In the genomic region with DNA sequence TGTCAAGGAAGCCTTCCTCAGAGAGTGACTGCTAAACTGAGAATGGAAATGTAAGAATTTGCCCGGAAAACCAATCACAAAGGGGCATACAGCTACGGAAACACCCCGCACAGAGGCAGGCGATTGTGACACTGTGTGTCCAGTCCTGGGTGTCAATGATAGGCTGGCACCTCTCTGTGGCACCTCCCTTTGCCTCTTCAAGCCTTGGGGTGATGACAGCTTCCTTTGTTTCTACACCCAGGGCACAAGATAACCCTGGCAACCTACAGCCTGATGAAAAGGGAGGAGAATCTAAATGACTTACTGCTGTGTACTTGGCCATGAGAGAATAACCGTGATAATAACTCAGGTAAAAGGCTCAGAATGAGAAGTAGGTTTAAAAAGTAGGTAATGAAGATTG, we compare ENCODE assay signal across 23 cellular contexts.
DNase-seq lines count a peak whose midpoint lies in the region; ATAC-seq and TF ChIP-seq lines count a peak whose summit lies in the region.
"Had no signal": no experiment of that assay in that cellular context is flagged by ENCODE, and none has a peak within 500 bp of the region (broad histone marks: within the 10 kb centered on the region; RNA-seq: fewer than 3 reads in every experiment).

No MANE protein-coding gene starts in this region.

- H3F3A ChIP-seq in GM23338 (replicated peaks; ENCODE audit: low read depth): no peaks in the 10 kb centered on the region

- H3K4me3 ChIP-seq in left ventricle myocardium inferior: no peak overlapping the region
- no peak overlapping the region for H3K4me3 ChIP-seq in GM23338
- H3K4me3 ChIP-seq in heart right ventricle: no peak overlapping the region
- no peak overlapping the region for H3K4me3 ChIP-seq in right cardiac atrium (ENCODE audit: low read length)
- H3K4me3 ChIP-seq: A549; BLaER1 treated with 17β-estradiol and CSF1 and Interleukin-3, amounts not matched to agents 10 nM and 100 nM; HAP-1 had no signal

- peaks cover 75% of the 10 kb centered on the region for H3K27me3 ChIP-seq in left ventricle myocardium inferior (ENCODE audit: low read depth)
- H3K27me3 ChIP-seq in GM23338 (ENCODE audit: insufficient read depth): no peaks in the 10 kb centered on the region
- H3K27me3 ChIP-seq in heart right ventricle: peaks cover 0 to 62% (median 24%) of the 10 kb centered on the region in 7 donors
- H3K27me3 ChIP-seq in right cardiac atrium (ENCODE audit: control insufficient read depth, insufficient read depth): no peaks in the 10 kb centered on the region
- H3K27me3 ChIP-seq: BE2C had no signal

- H3K27ac ChIP-seq in left ventricle myocardium inferior (replicated peaks) (no peak overlapping the region), GM23338 (ENCODE audit: low read depth) (no peak overlapping the region), heart right ventricle (no peak overlapping the region), right cardiac atrium (ENCODE audit: low read length) (no peak overlapping the region)
- H3K27ac ChIP-seq: BLaER1 treated with 17β-estradiol and CSF1 and Interleukin-3, amounts not matched to agents 10 nM and 100 nM had no signal

- H4K20me1 ChIP-seq in GM23338 (replicated peaks; ENCODE audit: insufficient read depth): no peaks in the 10 kb centered on the region
- H4K20me1 ChIP-seq: BLaER1 treated with 17β-estradiol and CSF1 and Interleukin-3, amounts not matched to agents 10 nM and 100 nM had no signal

- H3K9me2 ChIP-seq in GM23338 (ENCODE audit: insufficient read depth): 0 out of 2 replicates have a peak, but pooled peaks cover 5% of the 10 kb centered on the region

- peaks cover 6% of the 10 kb centered on the region for H3K27me3 Mint-ChIP-seq in GM23338 (ENCODE audit: insufficient read depth, low read depth, poor library complexity)
- H3K27me3 Mint-ChIP-seq in stimulated activated naive B cell treated with anti-CD40 and anti-IgM and Interleukin-4, amounts not matched to agents 10 μg/mL and 1 μg/mL and 100 μg/mL, for 72 hours: no peaks in the 10 kb centered on the region

- H3K36me3 ChIP-seq in left ventricle myocardium inferior (no peaks in the 10 kb centered on the region), GM23338 (ENCODE audit: insufficient read depth) (no peaks in the 10 kb centered on the region), heart right ventricle (no peaks in the 10 kb centered on the region)
- H3K36me3 ChIP-seq: BE2C; BLaER1 treated with 17β-estradiol and CSF1 and Interleukin-3, amounts not matched to agents 10 nM and 100 nM; HAP-1 had no signal

- no peaks in the 10 kb centered on the region for H3K36me3 Mint-ChIP-seq in GM23338 (ENCODE audit: low read depth)
- no peaks in the 10 kb centered on the region for H3K36me3 Mint-ChIP-seq in stimulated activated naive B cell treated with anti-CD40 and anti-IgM and Interleukin-4, amounts not matched to agents 10 μg/mL and 1 μg/mL and 100 μg/mL, for 72 hours
- H3K36me3 Mint-ChIP-seq: CD14-positive monocyte; CD4-positive, alpha-beta memory T cell had no signal

- no peak for TF ChIP-seq CTCF in left ventricle myocardium inferior (IDR thresholded peaks at IDR 0.05; ENCODE audit: borderline replicate concordance)
- TF ChIP-seq CTCF in GM23338 (conservative IDR thresholded peaks at IDR 0.05; ENCODE audit: low read depth in 2 of 2): no peak
- TF ChIP-seq CTCF in heart right ventricle (IDR thresholded peaks at IDR 0.05): no peak

- H3K4me2 ChIP-seq in GM23338: no peak overlapping the region
- H3K4me2 ChIP-seq: A549 had no signal

- H3K9me3 Mint-ChIP-seq in GM23338: no peaks in the 10 kb centered on the region
- H3K9me3 Mint-ChIP-seq in stimulated activated naive B cell treated with anti-CD40 and anti-IgM and Interleukin-4, amounts not matched to agents 10 μg/mL and 1 μg/mL and 100 μg/mL, for 72 hours: peaks cover 0 to 4% of the 10 kb centered on the region in 2 donors
- H3K9me3 Mint-ChIP-seq: CD14-positive monocyte had no signal

- H3K4me1 Mint-ChIP-seq in GM23338: peaks cover 3% of the 10 kb centered on the region; the same call in 2 of the 3 replicates
- H3K4me1 Mint-ChIP-seq in stimulated activated naive B cell treated with anti-CD40 and anti-IgM and Interleukin-4, amounts not matched to agents 10 μg/mL and 1 μg/mL and 100 μg/mL, for 72 hours: no peaks in the 10 kb centered on the region
- H3K4me1 Mint-ChIP-seq: CD14-positive monocyte; CD4-positive, alpha-beta memory T cell had no signal

- no peak overlapping the region for H2AFZ ChIP-seq in GM23338

- intact Hi-C loops in Right ventricle myocardium inferior (cut with DNase I) (no loop called here), left ventricle myocardium inferior (cut with micrococcal nuclease) (no loop called here), heart right ventricle (cut with DNase I) (loop anchor here in 1 of 10 donors (10.0 kb wide), 1 partner anchor 1453 kb away; no protein-coding TSS in a partner anchor), right cardiac atrium (cut with DNase I) (loop anchor here in 1 of 4 donors (5.0 kb wide), 1 partner anchor 109 kb away; no protein-coding TSS in a partner anchor), head of caudate nucleus (cut with DNase I) (no loop called here)

- WGBS in heart right ventricle, 2 donors: 41 to 51% methylated on average over 5 of the region's 5 CpGs
- 55% methylated on average over 5 of the region's 5 CpGs for WGBS in right cardiac atrium

- H3K9me3 ChIP-seq in left ventricle myocardium inferior (replicated peaks) (peaks cover 3% of the 10 kb centered on the region), heart right ventricle (peaks cover 0 to 9% (median 0%) of the 10 kb centered on the region in 11 donors), right cardiac atrium (ENCODE audit: control insufficient read depth, low read length) (no peaks in the 10 kb centered on the region)
- H3K9me3 ChIP-seq: A549, BE2C, HAP-1 had no signal

- 0 out of 2 replicates have a peak overlapping the region, but pooled peaks have one; percentile 24 for H3K27ac Mint-ChIP-seq in GM23338
- H3K27ac Mint-ChIP-seq in stimulated activated naive B cell treated with anti-CD40 and anti-IgM and Interleukin-4, amounts not matched to agents 10 μg/mL and 1 μg/mL and 100 μg/mL, for 72 hours: no peak overlapping the region
- H3K27ac Mint-ChIP-seq: CD4-positive, alpha-beta memory T cell; HFFc6 had no signal

- no peak for DNase-seq in Right ventricle myocardium inferior (ENCODE audit: missing footprints)
- DNase-seq in left ventricle myocardium inferior: no peak
- no peak for DNase-seq in GM23338 (ENCODE audit: low spot score)
- no peak for DNase-seq in heart right ventricle
- DNase-seq in right cardiac atrium: no peak
- DNase-seq in stimulated activated naive B cell treated with anti-CD40 and anti-IgM and Interleukin-4, amounts not matched to agents 10 μg/mL and 1 μg/mL and 100 μg/mL, for 72 hours: no peak
- no peak for DNase-seq in head of caudate nucleus
- DNase-seq: 8988T; ACHN; AML-193; BE2C; Calu3; CD4-positive, alpha-beta memory T cell; COR-L47; DMS53; DMS79 treated with DMSO at 0.1 percent for 48 hours; GF-D8; GOT3; HFFc6 had no signal

- H3K79me2 ChIP-seq in GM23338 (replicated peaks; ENCODE audit: insufficient read depth): no peaks in the 10 kb centered on the region

- H3K4me3 Mint-ChIP-seq in GM23338: no peak overlapping the region
- H3K4me3 Mint-ChIP-seq in stimulated activated naive B cell treated with anti-CD40 and anti-IgM and Interleukin-4, amounts not matched to agents 10 μg/mL and 1 μg/mL and 100 μg/mL, for 72 hours: no peak overlapping the region
- H3K4me3 Mint-ChIP-seq: CD14-positive monocyte; CD4-positive, alpha-beta memory T cell; HFFc6 had no signal

- ATAC-seq in Right ventricle myocardium inferior (peak; percentile 87), GM23338 (no peak), heart right ventricle (peak in 6 of 8 donors; percentile 16 to 94 (median 65)), right cardiac atrium (peak; percentile 40 to 66)
- ATAC-seq in stimulated activated naive B cell treated with anti-CD40 and anti-IgM and Interleukin-4, amounts not matched to agents 10 μg/mL and 1 μg/mL and 100 μg/mL, for 72 hours (replicated peaks): no peak
- ATAC-seq: A549 had no signal

- peaks cover 6% of the 10 kb centered on the region for H3K4me1 ChIP-seq in left ventricle myocardium inferior
- no peaks in the 10 kb centered on the region for H3K4me1 ChIP-seq in GM23338 (ENCODE audit: insufficient read depth)
- H3K4me1 ChIP-seq in heart right ventricle: peaks cover 0 to 4% (median 0%) of the 10 kb centered on the region in 9 donors
- H3K4me1 ChIP-seq in right cardiac atrium (ENCODE audit: control insufficient read depth, insufficient read depth, low read length): no peaks in the 10 kb centered on the region
- H3K4me1 ChIP-seq: BE2C, HAP-1 had no signal

TF ChIP-seq in GM23338, 12 proteins besides CTCF, POLR2A, EP300 and RAD21 (continues in another document):
- TF ChIP-seq EZH2phosphoT487 (IDR thresholded peaks at IDR 0.05; ENCODE audit: unreplicated experiment) (no peak), STAT1 (IDR thresholded peaks at IDR 0.05; ENCODE audit: unreplicated experiment) (no peak)
- TF ChIP-seq, protein P1, sequence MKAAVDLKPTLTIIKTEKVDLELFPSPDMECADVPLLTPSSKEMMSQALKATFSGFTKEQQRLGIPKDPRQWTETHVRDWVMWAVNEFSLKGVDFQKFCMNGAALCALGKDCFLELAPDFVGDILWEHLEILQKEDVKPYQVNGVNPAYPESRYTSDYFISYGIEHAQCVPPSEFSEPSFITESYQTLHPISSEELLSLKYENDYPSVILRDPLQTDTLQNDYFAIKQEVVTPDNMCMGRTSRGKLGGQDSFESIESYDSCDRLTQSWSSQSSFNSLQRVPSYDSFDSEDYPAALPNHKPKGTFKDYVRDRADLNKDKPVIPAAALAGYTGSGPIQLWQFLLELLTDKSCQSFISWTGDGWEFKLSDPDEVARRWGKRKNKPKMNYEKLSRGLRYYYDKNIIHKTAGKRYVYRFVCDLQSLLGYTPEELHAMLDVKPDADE (IDR thresholded peaks at IDR 0.05): no peak

Comparison
In these comparisons a context has a peak if more than half of its experiments do, and no peak if none do; other contexts are left out.
1. ATAC-seq: peak in Right ventricle myocardium inferior (single experiment), heart right ventricle (6 of 8) and right cardiac atrium (2 of 2); none in GM23338 (single experiment) and stimulated activated naive B cell treated with anti-CD40 and anti-IgM and Interleukin-4, amounts not matched to agents 10 μg/mL and 1 μg/mL and 100 μg/mL, for 72 hours (0 of 2).